ENCODE assay signal across 16 cellular contexts in genomic region chr9:134736791-134737489, GRCh38.
DNase-seq lines count a peak whose midpoint lies in the region; ATAC-seq and TF ChIP-seq lines count a peak whose summit lies in the region.
"Had no signal": no experiment of that assay in that cellular context is flagged by ENCODE, and none has a peak within 500 bp of the region (broad histone marks: within the 10 kb centered on the region; RNA-seq: fewer than 3 reads in every experiment).

No MANE protein-coding gene starts in this region.

- BruUV-seq in mammary epithelial cell (replicated peaks; lab: Mats Ljungman, UMichigan): no TSS peak

- H3K36me3 ChIP-seq in BLaER1: peaks cover 37% of the 10 kb centered on the region
- H3K36me3 ChIP-seq in BLaER1 treated with 17β-estradiol and CSF1 and Interleukin-3, amounts not matched to agents 10 nM and 100 nM: peaks cover 0 to 30% (median 5%) of the 10 kb centered on the region in 11 experiments; a peak in 10 of 22 replicates
- peaks cover 6% of the 10 kb centered on the region; the same call in 1 of the 2 replicates for H3K36me3 ChIP-seq in SJCRH30
- H3K36me3 ChIP-seq in neuronal stem cell (replicated peaks in 1 of 2; ENCODE audit: control insufficient read depth in 2 of 2, insufficient read depth in 2 of 2, low read length in 2 of 2): no peaks in the 10 kb centered on the region
- H3K36me3 ChIP-seq in mammary epithelial cell (ENCODE audit: insufficient read depth, low read length): no peaks in the 10 kb centered on the region
- H3K36me3 ChIP-seq: HAP-1, Peyer's patch had no signal

- peaks cover 48% of the 10 kb centered on the region for H3K4me1 ChIP-seq in BLaER1
- H3K4me1 ChIP-seq in BLaER1 treated with 17β-estradiol and CSF1 and Interleukin-3, amounts not matched to agents 10 nM and 100 nM: peaks cover 0 to 42% (median 28%) of the 10 kb centered on the region in 10 experiments; a peak in 16 of 20 replicates
- peaks cover 64% of the 10 kb centered on the region for H3K4me1 ChIP-seq in SJCRH30
- H3K4me1 ChIP-seq in neuronal stem cell (ENCODE audit: control insufficient read depth in 2 of 2, insufficient read depth in 1 of 2, low read depth in 1 of 2, low read length in 2 of 2): peaks cover 0 to 3% of the 10 kb centered on the region in 2 donors
- H3K4me1 ChIP-seq in mammary epithelial cell (ENCODE audit: insufficient read depth, low read length): no peaks in the 10 kb centered on the region
- H3K4me1 ChIP-seq: HAP-1 had no signal

- peak overlapping the region; percentile 66 for H3K14ac ChIP-seq in neuronal stem cell (ENCODE audit: low read length)

- DNase-seq in SJCRH30 (peak in 1 of 2 experiments; percentile 8), neuronal stem cell (ENCODE audit: low spot score) (no peak), NK-92 (lab: John Stamatoyannopoulos, UW; ENCODE audit: unreplicated experiment) (no peak), mammary epithelial cell (no peak)
- DNase-seq: CD4-positive, alpha-beta memory T cell; DMS79 treated with DMSO at 0.1 percent for 48 hours; KBM-7; NCI-H1417 treated with DMSO at 0.1 percent for 48 hours; NCI-H2029; NCI-H2171; Peyer's patch had no signal

- no CpG with 5 or more reads among the region's 18 CpGs for WGBS in neuronal stem cell (ENCODE audit: extremely low coverage in 2 of 2, insufficient read length in 2 of 2, insufficient replicate concordance in 1 of 2), 2 donors
- WGBS in mammary epithelial cell (ENCODE audit: low coverage, missing lambda C conversion rate): 72% methylated on average over 18 of the region's 18 CpGs

- no peak for ATAC-seq in HG03571 (IDR thresholded peaks at IDR 0.05; ENCODE audit: unreplicated experiment)

- intact Hi-C loops in mammary epithelial cell (cut with micrococcal nuclease): no loop called here

- H3K27ac ChIP-seq in BLaER1 (no peak overlapping the region), SJCRH30 (peak overlapping the region; percentile 93), neuronal stem cell (replicated peaks; ENCODE audit: low read length) (no peak overlapping the region), mammary epithelial cell (ENCODE audit: insufficient read depth, low read depth, low read length) (no peak overlapping the region)
- H3K27ac ChIP-seq in BLaER1 treated with 17β-estradiol and CSF1 and Interleukin-3, amounts not matched to agents 10 nM and 100 nM: no peak overlapping the region
- H3K27ac ChIP-seq: SJSA1 had no signal

- TF ChIP-seq CTCF in mammary epithelial cell (conservative IDR thresholded peaks at IDR 0.05 in 1 of 2, IDR thresholded peaks at IDR 0.05 in 1 of 2; ENCODE audit: extremely low read depth in 1 of 2, insufficient read depth in 1 of 2, low read depth in 1 of 2, low read length in 2 of 2): no peak

- in situ Hi-C loops in mammary epithelial cell (cut with MboI; ENCODE audit: low sequenced_read_pairs in 2 of 2): no loop called here

- H3K23ac ChIP-seq in neuronal stem cell (ENCODE audit: low read depth, low read length, poor library complexity): peak overlapping the region; percentile 94

- no peak overlapping the region for H2AFZ ChIP-seq in neuronal stem cell (ENCODE audit: low read length)
- no peak overlapping the region for H2AFZ ChIP-seq in mammary epithelial cell (ENCODE audit: low read depth, low read length)

- CTCF ChIA-PET in mammary epithelial cell (lab: Charles Lee; ENCODE audit: low non-redundant PET): no interaction called here

- H3K18ac ChIP-seq in neuronal stem cell (ENCODE audit: low read length): peak overlapping the region; percentile 62

- no peak overlapping the region for H4K91ac ChIP-seq in neuronal stem cell (ENCODE audit: low read depth, low read length, poor library complexity)

- H4K20me1 ChIP-seq in BLaER1 (peaks cover 40% of the 10 kb centered on the region), mammary epithelial cell (ENCODE audit: insufficient read depth, low read length) (no peaks in the 10 kb centered on the region)
- peaks cover 0 to 94% (median 40%) of the 10 kb centered on the region in 11 experiments; a peak in 13 of 22 replicates for H4K20me1 ChIP-seq in BLaER1 treated with 17β-estradiol and CSF1 and Interleukin-3, amounts not matched to agents 10 nM and 100 nM

- H3K27me3 ChIP-seq in BLaER1 (no peaks in the 10 kb centered on the region), SJCRH30 (no peaks in the 10 kb centered on the region), neuronal stem cell (ENCODE audit: control insufficient read depth in 3 of 3, insufficient read depth in 3 of 3, low read depth in 1 of 3, low read length in 3 of 3) (peaks cover 0 to 7% (median 2%) of the 10 kb centered on the region in 3 experiments), mammary epithelial cell (ENCODE audit: insufficient read depth, low read length) (no peaks in the 10 kb centered on the region)
- peaks cover 0 to 98% (median 0%) of the 10 kb centered on the region in 11 experiments; a peak in 7 of 22 replicates for H3K27me3 ChIP-seq in BLaER1 treated with 17β-estradiol and CSF1 and Interleukin-3, amounts not matched to agents 10 nM and 100 nM
- H3K27me3 ChIP-seq: Peyer's patch, SJSA1 had no signal

- H3K4me2 ChIP-seq in BLaER1 (peak overlapping the region; percentile 76), neuronal stem cell (ENCODE audit: insufficient read depth, low read length, poor library complexity, severe bottlenecking) (no peak overlapping the region), mammary epithelial cell (ENCODE audit: insufficient read depth, low read depth, low read length) (no peak overlapping the region)
- peak overlapping the region in 9 of 11 experiments; percentile 10 to 88 (median 56); a peak in 16 of 22 replicates for H3K4me2 ChIP-seq in BLaER1 treated with 17β-estradiol and CSF1 and Interleukin-3, amounts not matched to agents 10 nM and 100 nM

- H3K9ac ChIP-seq in BLaER1 (no peak overlapping the region), neuronal stem cell (ENCODE audit: low read depth, low read length, poor library complexity) (peak overlapping the region; percentile 17), mammary epithelial cell (ENCODE audit: insufficient read depth, low read length) (no peak overlapping the region)
- H3K9ac ChIP-seq in BLaER1 treated with 17β-estradiol and CSF1 and Interleukin-3, amounts not matched to agents 10 nM and 100 nM: peak overlapping the region in 1 of 11 experiments; percentile 60; a peak in 1 of 22 replicates

- H3K9me3 ChIP-seq in BLaER1: no peaks in the 10 kb centered on the region
- peaks cover 0 to 3% (median 0%) of the 10 kb centered on the region in 11 experiments; a peak in 2 of 22 replicates for H3K9me3 ChIP-seq in BLaER1 treated with 17β-estradiol and CSF1 and Interleukin-3, amounts not matched to agents 10 nM and 100 nM (replicated peaks in 1 of 11)
- no peaks in the 10 kb centered on the region for H3K9me3 ChIP-seq in SJCRH30 (replicated peaks)
- H3K9me3 ChIP-seq in neuronal stem cell (replicated peaks in 1 of 2; ENCODE audit: control insufficient read depth in 2 of 2, insufficient read depth in 1 of 2, low read depth in 1 of 2, low read length in 2 of 2): no peaks in the 10 kb centered on the region
- peaks cover 17% of the 10 kb centered on the region for H3K9me3 ChIP-seq in mammary epithelial cell (replicated peaks; ENCODE audit: insufficient read depth, low read length)
- H3K9me3 ChIP-seq: HAP-1, Peyer's patch, SJSA1 had no signal

- no peaks in the 10 kb centered on the region for H3K79me2 ChIP-seq in mammary epithelial cell (ENCODE audit: insufficient read depth, low read length)

- H2BK15ac ChIP-seq in neuronal stem cell (ENCODE audit: low read length): no peak overlapping the region

- H3K4me3 ChIP-seq in BLaER1 (no peak overlapping the region), SJCRH30 (no peak overlapping the region), neuronal stem cell (ENCODE audit: low read length in 2 of 2) (no peak overlapping the region), mammary epithelial cell (replicated peaks in 1 of 3; ENCODE audit: insufficient read depth in 1 of 3, low read depth in 2 of 3, low read length in 3 of 3) (no peak overlapping the region)
- no peak overlapping the region for H3K4me3 ChIP-seq in BLaER1 treated with 17β-estradiol and CSF1 and Interleukin-3, amounts not matched to agents 10 nM and 100 nM
- H3K4me3 ChIP-seq: HAP-1, Peyer's patch, SJSA1 had no signal

- H4K8ac ChIP-seq in neuronal stem cell (ENCODE audit: low read depth, low read length): no peak overlapping the region

- no peak overlapping the region for H2BK120ac ChIP-seq in neuronal stem cell (ENCODE audit: low read depth, low read length)

- H2AK5ac ChIP-seq in neuronal stem cell (ENCODE audit: low read depth, low read length): peak overlapping the region; percentile 71

- no peak overlapping the region for H3K4ac ChIP-seq in neuronal stem cell (ENCODE audit: low read length)

- dilution Hi-C loops in mammary epithelial cell (cut with HindIII; ENCODE audit: low sequenced_read_pairs): no loop called here

- H2BK12ac ChIP-seq in neuronal stem cell (ENCODE audit: low read length): peak overlapping the region; percentile 8

- H3K79me1 ChIP-seq in neuronal stem cell (ENCODE audit: low read depth, low read length): peaks cover 2% of the 10 kb centered on the region

- H2BK5ac ChIP-seq in neuronal stem cell (ENCODE audit: low read length): no peak overlapping the region

Comparison
In these comparisons a context has a peak if more than half of its experiments do, and no peak if none do; other contexts are left out.
1. H3K4me2 ChIP-seq: peak in BLaER1 (single experiment) and BLaER1 treated with 17β-estradiol and CSF1 and Interleukin-3, amounts not matched to agents 10 nM and 100 nM (9 of 11); none in neuronal stem cell (single experiment) and mammary epithelial cell (single experiment).